Comparison of ENCODE assay signal across 1 cellular context in genomic region chr20:48096957-48097890, GRCh38.
TF ChIP-seq lines count a peak whose summit lies in the region.

No MANE protein-coding gene starts in this region.

TF ChIP-seq in K562, 482 proteins besides CTCF, POLR2A, EP300 and RAD21 (continued from another document and continues in another):
- TF ChIP-seq THAP12 (CRISPR knock-in tag; IDR thresholded peaks at IDR 0.05) (no peak), USF2 (CRISPR knock-in tag; IDR thresholded peaks at IDR 0.05) (peak; percentile 97), TCF7 (IDR thresholded peaks at IDR 0.05; ENCODE audit: borderline replicate concordance) (no peak), OTX1 (CRISPR knock-in tag; IDR thresholded peaks at IDR 0.05) (no peak), SREBF2 (CRISPR knock-in tag; IDR thresholded peaks at IDR 0.05) (no peak), TAL1 (IDR thresholded peaks at IDR 0.05) (no peak), BHLHE40 (IDR thresholded peaks at IDR 0.05; ENCODE audit: low read length) (no peak), ZHX1 (conservative IDR thresholded peaks at IDR 0.05; ENCODE audit: low read length) (no peak), TFE3 (CRISPR knock-in tag; IDR thresholded peaks at IDR 0.05) (peak; percentile 98), IRF1 (CRISPR knock-in tag; IDR thresholded peaks at IDR 0.05; ENCODE audit: borderline replicate concordance) (no peak), ZNF140 (CRISPR knock-in tag; IDR thresholded peaks at IDR 0.05) (no peak), IRF2 (CRISPR knock-in tag; IDR thresholded peaks at IDR 0.05) (no peak), E2F5 (CRISPR knock-in tag; IDR thresholded peaks at IDR 0.05) (no peak), RCOR1 (IDR thresholded peaks at IDR 0.05; ENCODE audit: borderline replicate concordance in 1 of 2, low read depth in 2 of 2, low read length in 2 of 2) (no peak), PHF8 (IDR thresholded peaks at IDR 0.05; ENCODE audit: borderline replicate concordance, low read length) (no peak), HSF4 (CRISPR knock-in tag; IDR thresholded peaks at IDR 0.05; ENCODE audit: borderline replicate concordance) (no peak), NRF1 (conservative IDR thresholded peaks at IDR 0.05 in 1 of 2, IDR thresholded peaks at IDR 0.05 in 1 of 2) (0 out of 4 replicates have a peak, but pooled peaks of 1 of the 2 experiments have one; percentile 11), ZBTB11 (CRISPR knock-in tag; IDR thresholded peaks at IDR 0.05) (peak in 1 of 3 experiments; percentile 14; a peak in 2 of 6 replicates), SIRT6 (IDR thresholded peaks at IDR 0.05; ENCODE audit: low read depth, low read length) (no peak), ATF1 (CRISPR knock-in tag; IDR thresholded peaks at IDR 0.05) (no peak), ATF1 (tag; IDR thresholded peaks at IDR 0.05) (no peak), CCNT2 (IDR thresholded peaks at IDR 0.05; ENCODE audit: borderline replicate concordance, extremely low read depth, insufficient read length, low read depth, low read length) (no peak), PHF20 (IDR thresholded peaks at IDR 0.05; ENCODE audit: partially characterized antibody) (no peak), HNRNPL (IDR thresholded peaks at IDR 0.05; ENCODE audit: low read depth, low read length) (no peak), POLR2AphosphoS2 (IDR thresholded peaks at IDR 0.05; ENCODE audit: low read length) (no peak), RREB1 (CRISPR knock-in tag; IDR thresholded peaks at IDR 0.05) (no peak), KLF16 (IDR thresholded peaks at IDR 0.05) (no peak), MAFK (IDR thresholded peaks at IDR 0.05; ENCODE audit: low read length) (no peak), KDM4B (IDR thresholded peaks at IDR 0.05; ENCODE audit: borderline replicate concordance in 2 of 2, low read depth in 1 of 2) (no peak), ZNF41 (CRISPR knock-in tag; conservative IDR thresholded peaks at IDR 0.05) (no peak), NBN (IDR thresholded peaks at IDR 0.05; ENCODE audit: low read depth) (no peak), USF1 (CRISPR knock-in tag; IDR thresholded peaks at IDR 0.05) (peak; percentile 96), GABPB2 (CRISPR knock-in tag; conservative IDR thresholded peaks at IDR 0.05) (no peak), ZNF280A (IDR thresholded peaks at IDR 0.05; ENCODE audit: low read depth, partially characterized antibody) (no peak), SMARCA5 (IDR thresholded peaks at IDR 0.05) (no peak)
